ENCODE assay signal across 19 cellular contexts in the genomic region with DNA sequence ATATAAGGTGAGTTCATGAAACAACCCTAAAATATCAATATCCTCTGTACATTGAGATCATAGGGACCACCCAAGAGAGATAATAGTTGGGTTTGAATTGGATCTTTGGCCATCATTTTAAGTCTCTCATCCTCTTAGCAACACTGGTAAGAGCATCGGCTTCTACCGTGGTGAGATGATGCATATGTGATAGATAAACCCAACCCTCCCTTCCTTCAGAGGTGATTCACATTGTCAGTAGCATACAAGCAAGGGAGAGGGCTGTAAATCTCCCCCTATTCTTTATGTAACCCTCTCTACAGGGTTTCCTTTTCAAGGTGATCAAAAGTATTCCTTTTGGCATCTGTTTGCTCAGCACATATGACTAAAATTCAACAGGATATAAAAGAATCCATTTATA.
DNase-seq lines count a peak whose midpoint lies in the region; ATAC-seq and TF ChIP-seq lines count a peak whose summit lies in the region.
"Had no signal": no experiment of that assay in that cellular context is flagged by ENCODE, and none has a peak within 500 bp of the region (broad histone marks: within the 10 kb centered on the region; RNA-seq: fewer than 3 reads in every experiment).

No MANE protein-coding gene starts in this region.

- H3K36me3 Mint-ChIP-seq in activated naive CD4-positive, alpha-beta T cell treated with anti-CD3 and anti-CD28 coated beads, Interleukin-2, amount 50 U/mL, for 72 hours = peaks cover 0 to 7% of the 10 kb centered on the region in 2 donors
- peaks cover 21% of the 10 kb centered on the region for H3K36me3 Mint-ChIP-seq in activated naive CD8-positive, alpha-beta T cell treated with anti-CD3 and anti-CD28 coated beads for 36 hours
- H3K36me3 Mint-ChIP-seq in MCF 10A (ENCODE audit: insufficient read depth, unreplicated experiment) = peaks cover 6% of the 10 kb centered on the region

- BruUV-seq in MCF 10A (replicated peaks; lab: Mats Ljungman, UMichigan) = no TSS peak

- no peaks in the 10 kb centered on the region for H3K27me3 Mint-ChIP-seq in activated naive CD8-positive, alpha-beta T cell treated with anti-CD3 and anti-CD28 coated beads for 36 hours
- no peaks in the 10 kb centered on the region for H3K27me3 Mint-ChIP-seq in MCF 10A (ENCODE audit: insufficient read depth, unreplicated experiment)

- H3K4me1 Mint-ChIP-seq in activated naive CD8-positive, alpha-beta T cell treated with anti-CD3 and anti-CD28 coated beads for 36 hours = peaks cover 55% of the 10 kb centered on the region
- H3K4me1 Mint-ChIP-seq in MCF 10A (ENCODE audit: insufficient read depth, unreplicated experiment) = no peaks in the 10 kb centered on the region

- H3K27ac Mint-ChIP-seq in activated naive CD4-positive, alpha-beta T cell treated with anti-CD3 and anti-CD28 coated beads, Interleukin-2, amount 50 U/mL, for 72 hours = peak overlapping the region in 1 of 2 donors; percentile 17
- H3K27ac Mint-ChIP-seq in activated naive CD8-positive, alpha-beta T cell treated with anti-CD3 and anti-CD28 coated beads for 36 hours = peak overlapping the region; percentile 6
- H3K27ac Mint-ChIP-seq in MCF 10A (ENCODE audit: low read depth, unreplicated experiment) = no peak overlapping the region

- no peak for DNase-seq in activated naive CD4-positive, alpha-beta T cell treated with anti-CD3 and anti-CD28 coated beads, Interleukin-2, amount 50 U/mL, for 72 hours (ENCODE audit: low spot score in 2 of 2)
- no peak for DNase-seq in activated naive CD4-positive, alpha-beta T cell treated with anti-CD3 and anti-CD28 coated beads, Interleukin-2, amount 50 U/mL, for 16 hours
- peak; percentile 34 for DNase-seq in NCI-H82 treated with DMSO at 0.1 percent for 48 hours (lab: John Stamatoyannopoulos, UW; ENCODE audit: unreplicated experiment)
- DNase-seq in activated naive CD8-positive, alpha-beta T cell treated with anti-CD3 and anti-CD28 coated beads for 36 hours = no peak
- DNase-seq in NCI-H1694 (lab: John Stamatoyannopoulos, UW) = no peak
- DNase-seq in NCI-H2171 (lab: John Stamatoyannopoulos, UW) = no peak
- DNase-seq in MCF 10A (ENCODE audit: unreplicated experiment) = no peak
- DNase-seq: C1 segment of cervical spinal cord, Calu3, DND-41, KBM-7, MG63, NCI-H1105 treated with DMSO at 0.1 percent for 48 hours, NCI-H146, NCI-H2029, NCI-H2227 treated with DMSO at 0.1 percent for 48 hours, SJCRH30 had no signal

- peak; percentile 32 to 55 for ATAC-seq in activated naive CD4-positive, alpha-beta T cell treated with anti-CD3 and anti-CD28 coated beads, Interleukin-2, amount 50 U/mL, for 72 hours
- ATAC-seq: HCT116, SK-N-SH treated with all-trans-retinoic acid at 6 μM for 48 hours had no signal

- no peaks in the 10 kb centered on the region for H3K9me3 Mint-ChIP-seq in activated naive CD4-positive, alpha-beta T cell treated with anti-CD3 and anti-CD28 coated beads, Interleukin-2, amount 50 U/mL, for 72 hours
- no peaks in the 10 kb centered on the region for H3K9me3 Mint-ChIP-seq in activated naive CD8-positive, alpha-beta T cell treated with anti-CD3 and anti-CD28 coated beads for 36 hours
- no peaks in the 10 kb centered on the region for H3K9me3 Mint-ChIP-seq in MCF 10A (ENCODE audit: unreplicated experiment)

- no peak overlapping the region for H3K4me3 Mint-ChIP-seq in activated naive CD8-positive, alpha-beta T cell treated with anti-CD3 and anti-CD28 coated beads for 36 hours
- H3K4me3 Mint-ChIP-seq in MCF 10A (ENCODE audit: unreplicated experiment) = no peak overlapping the region

- POLR2A ChIA-PET in MCF 10A (lab: Yijun Ruan, JAX) = no interaction called here

- CTCF ChIA-PET in MCF 10A (lab: Yijun Ruan, JAX) = interaction anchor here (0.7 kb wide), 1 partner anchor 180 kb away, joined by 3 read pairs; no protein-coding TSS in a partner anchor

- TF ChIP-seq CTCF in MCF 10A (IDR thresholded peaks at IDR 0.05; ENCODE audit: unreplicated experiment) = no peak

- intact Hi-C loops in MCF 10A (cut with micrococcal nuclease) = no loop called here
